ENCODE assay signal across 10 cellular contexts in the genomic region with DNA sequence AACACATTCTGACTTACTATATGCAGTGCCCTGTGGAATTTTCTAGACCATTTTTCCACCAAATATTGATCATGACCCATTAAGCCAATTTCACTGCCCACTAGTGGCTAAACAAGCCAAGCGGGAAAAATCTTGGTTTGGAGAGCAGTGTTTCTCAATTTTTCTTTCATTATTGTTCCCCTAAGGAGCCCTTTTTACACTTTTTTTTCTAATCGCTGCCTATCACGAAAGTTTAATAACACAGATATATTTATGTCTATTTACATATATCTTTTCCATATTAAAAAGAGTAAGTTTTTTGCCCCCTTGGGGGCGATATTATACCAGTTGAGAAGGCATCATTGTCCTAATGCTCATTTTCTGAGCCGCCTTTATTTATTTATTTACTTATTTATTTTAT. TPM values are rescaled to one million over a fixed set of nuclear protein-coding genes. Genes with fewer than 3 reads are reported as not detected.
A peak's percentile ranks its signal among the peaks of the same experiment; 100 is the strongest.
DNase-seq lines count a peak whose midpoint lies in the region; ATAC-seq, FAIRE-seq and TF ChIP-seq lines count a peak whose summit lies in the region.
"Had no signal": no experiment of that assay in that cellular context is flagged by ENCODE, and none has a peak within 500 bp of the region (broad histone marks: within the 10 kb centered on the region; RNA-seq: fewer than 3 reads in every experiment).

No MANE protein-coding gene starts in this region.

- in situ Hi-C loops in ACHN (cut with HindIII; ENCODE audit: low pct_ligation_motif_present, low pct_unique_long_range_greater_than_20kb, low sequenced_read_pairs): no loop called here

- H3K27ac ChIP-seq in WERI-Rb-1 (no peak overlapping the region), kidney (ENCODE audit: low read depth in 2 of 2, low read length in 2 of 2) (no peak overlapping the region), aorta (ENCODE audit: low read depth in 1 of 2, low read length in 2 of 2) (no peak overlapping the region)

- no peaks in the 10 kb centered on the region for H3K4me1 ChIP-seq in kidney (ENCODE audit: control insufficient read depth in 1 of 2, insufficient read depth in 1 of 2, low read depth in 1 of 2, low read length in 2 of 2)
- H3K4me1 ChIP-seq in aorta (ENCODE audit: control insufficient read depth in 1 of 2, insufficient read depth in 2 of 2, low read length in 2 of 2): no peaks in the 10 kb centered on the region

- peak; percentile 83 for FAIRE-seq in kidney (lab: Jason Lieb, UNC)

- 22 to 26% methylated on average over 5 of the region's 5 CpGs for WGBS in aorta, 2 donors

- peak; percentile 26; the same call in 1 of the 2 replicates for TF ChIP-seq CTCF in GM12874 (IDR thresholded peaks at IDR 0.05; ENCODE audit: insufficient read depth, low read depth, low read length)
- TF ChIP-seq CTCF in WERI-Rb-1 (IDR thresholded peaks at IDR 0.05; ENCODE audit: low read depth, low read length): 0 out of 2 replicates have a peak, but pooled peaks have one; percentile 28
- TF ChIP-seq CTCF in kidney (IDR thresholded peaks at IDR 0.05; ENCODE audit: borderline replicate concordance, extremely low read depth, insufficient read depth): peak; percentile 17

- ATAC-seq in HG02623 (IDR thresholded peaks at IDR 0.05; ENCODE audit: unreplicated experiment) (no peak), aorta (ENCODE audit: low FRiP score) (no peak), GM19467 (IDR thresholded peaks at IDR 0.05; ENCODE audit: unreplicated experiment) (no peak)

- intact Hi-C loops in kidney (cut with DNase I): no loop called here
- intact Hi-C loops in aorta (cut with DNase I): no loop called here

- H3K27me3 ChIP-seq in WERI-Rb-1 (ENCODE audit: insufficient read depth, low read depth, severe bottlenecking) (no peaks in the 10 kb centered on the region), aorta (ENCODE audit: control insufficient read depth in 1 of 2, insufficient read depth in 2 of 2, low read length in 1 of 2) (no peaks in the 10 kb centered on the region)

- no peaks in the 10 kb centered on the region for H3K9me3 ChIP-seq in WERI-Rb-1 (ENCODE audit: severe bottlenecking)
- no peaks in the 10 kb centered on the region for H3K9me3 ChIP-seq in kidney (ENCODE audit: control insufficient read depth in 1 of 2, low read length in 2 of 2)
- no peaks in the 10 kb centered on the region for H3K9me3 ChIP-seq in aorta (ENCODE audit: control insufficient read depth, low read length)

- DNase-seq in ACHN (peak; percentile 51), WERI-Rb-1 (no peak), kidney (no peak), NCI-H2107 (lab: John Stamatoyannopoulos, UW) (no peak), aorta (no peak)
- DNase-seq: effector CD8-positive, alpha-beta T cell had no signal

- H3K9ac ChIP-seq in kidney (ENCODE audit: low read length in 2 of 2): no peak overlapping the region

- no peak overlapping the region for H3K4me3 ChIP-seq in WERI-Rb-1 (ENCODE audit: low read depth, low read length)
- no peak overlapping the region for H3K4me3 ChIP-seq in kidney (ENCODE audit: low read length in 2 of 2)
- no peak overlapping the region for H3K4me3 ChIP-seq in aorta (ENCODE audit: low read length in 2 of 2)

- H3K36me3 ChIP-seq in WERI-Rb-1 (no peaks in the 10 kb centered on the region), kidney (ENCODE audit: control insufficient read depth in 1 of 2, insufficient read depth in 2 of 2, low read length in 2 of 2) (no peaks in the 10 kb centered on the region), aorta (ENCODE audit: control insufficient read depth in 1 of 2, insufficient read depth in 2 of 2, low read length in 1 of 2) (no peaks in the 10 kb centered on the region)

RNA-seq across cellular contexts. Expression of gene TLCD3B, which starts 10.8 kb away (rescaled TPM):
- total RNA-seq in kidney: not detected
- polyA plus RNA-seq in kidney (ENCODE audit: insufficient read depth, low read depth, low replicate concordance): not detected
- total RNA-seq in aorta: not detected
- polyA plus RNA-seq in aorta: not detected

RNA-seq across cellular contexts. Expression of gene C16orf92, which starts 18.8 kb away (rescaled TPM):
- total RNA-seq in kidney (not detected), aorta (not detected)
- polyA plus RNA-seq in kidney (ENCODE audit: insufficient read depth, low read depth, low replicate concordance) (not detected), aorta (not detected)
- total RNA-seq: skeletal muscle tissue had no signal

RNA-seq across cellular contexts. Expression of gene ALDOA, which starts 23.7 kb away (rescaled TPM):
- total RNA-seq in kidney (1,017 TPM), aorta (100 to 1,000 TPM; 791 to 861 TPM)
- polyA plus RNA-seq in kidney (ENCODE audit: insufficient read depth, low read depth, low replicate concordance) (1,506 TPM), aorta (100 to 1,000 TPM; 494 to 621 TPM)

RNA-seq across cellular contexts. Expression of gene DOC2A, which starts 31.0 kb away (rescaled TPM):
- total RNA-seq in kidney (1.9 TPM), aorta (1 to 10 TPM in 1 of 2 donors, under 1 TPM in 1; 0.23 to 1.8 TPM)
- polyA plus RNA-seq in kidney (ENCODE audit: insufficient read depth, low read depth, low replicate concordance) (3.5 TPM), aorta (under 1 TPM in 1 of 2 donors, not detected in 1; 0.08 TPM)

RNA-seq across cellular contexts. Expression of gene PPP4C, which starts 34.0 kb away (rescaled TPM):
- 78.8 TPM for total RNA-seq in kidney
- 107 TPM for polyA plus RNA-seq in kidney (ENCODE audit: insufficient read depth, low read depth, low replicate concordance)
- total RNA-seq in aorta: 10 to 100 TPM; 50.2 to 51.0 TPM
- 10 to 100 TPM; 58.0 to 70.3 TPM for polyA plus RNA-seq in aorta
